16 cellular contexts compared by ENCODE assay signal in genomic region chr5:143315214-143315613, GRCh38.
"Had no signal": no experiment of that assay in that cellular context is flagged by ENCODE, and none has a peak within 500 bp of the region (broad histone marks: within the 10 kb centered on the region; RNA-seq: fewer than 3 reads in every experiment).

No MANE protein-coding gene starts in this region.

- H3K9me3 ChIP-seq: body of pancreas, mucosa of descending colon, upper lobe of right lung had no signal

- H3K27me3 ChIP-seq: body of pancreas, upper lobe of right lung had no signal

- H3K27ac ChIP-seq: body of pancreas, upper lobe of right lung had no signal

- H3K4me3 ChIP-seq: body of pancreas, lung, mucosa of descending colon, upper lobe of right lung had no signal

- ATAC-seq: body of pancreas, esophagus mucosa, left colon, mucosa of descending colon, natural killer cell had no signal

- DNase-seq: activated naive CD4-positive, alpha-beta T cell treated with anti-CD3 and anti-CD28 coated beads, Interleukin-2, amount 50 U/mL, for 16 hours; activated T-cell treated with anti-CD3 and anti-CD28 coated beads, Interleukin-2, amount 50 U/mL, for 1 hour; body of pancreas; cerebellar nuclear complex; endodermal cell; head of caudate nucleus; left colon; mucosa of descending colon; natural killer cell; right cardiac atrium; stimulated activated CD4-positive, alpha-beta T cell treated with anti-CD3 and anti-CD28 coated beads, Interleukin-2, amount 100 ng/mL, for 24 hours; stimulated activated naive CD4-positive, alpha-beta T cell treated with Interleukin-2 at 50 U/mL for 16 hours; T-helper 2 cell; upper lobe of right lung had no signal
